Comparison of ENCODE assay signal across 10 cellular contexts in the genomic region with DNA sequence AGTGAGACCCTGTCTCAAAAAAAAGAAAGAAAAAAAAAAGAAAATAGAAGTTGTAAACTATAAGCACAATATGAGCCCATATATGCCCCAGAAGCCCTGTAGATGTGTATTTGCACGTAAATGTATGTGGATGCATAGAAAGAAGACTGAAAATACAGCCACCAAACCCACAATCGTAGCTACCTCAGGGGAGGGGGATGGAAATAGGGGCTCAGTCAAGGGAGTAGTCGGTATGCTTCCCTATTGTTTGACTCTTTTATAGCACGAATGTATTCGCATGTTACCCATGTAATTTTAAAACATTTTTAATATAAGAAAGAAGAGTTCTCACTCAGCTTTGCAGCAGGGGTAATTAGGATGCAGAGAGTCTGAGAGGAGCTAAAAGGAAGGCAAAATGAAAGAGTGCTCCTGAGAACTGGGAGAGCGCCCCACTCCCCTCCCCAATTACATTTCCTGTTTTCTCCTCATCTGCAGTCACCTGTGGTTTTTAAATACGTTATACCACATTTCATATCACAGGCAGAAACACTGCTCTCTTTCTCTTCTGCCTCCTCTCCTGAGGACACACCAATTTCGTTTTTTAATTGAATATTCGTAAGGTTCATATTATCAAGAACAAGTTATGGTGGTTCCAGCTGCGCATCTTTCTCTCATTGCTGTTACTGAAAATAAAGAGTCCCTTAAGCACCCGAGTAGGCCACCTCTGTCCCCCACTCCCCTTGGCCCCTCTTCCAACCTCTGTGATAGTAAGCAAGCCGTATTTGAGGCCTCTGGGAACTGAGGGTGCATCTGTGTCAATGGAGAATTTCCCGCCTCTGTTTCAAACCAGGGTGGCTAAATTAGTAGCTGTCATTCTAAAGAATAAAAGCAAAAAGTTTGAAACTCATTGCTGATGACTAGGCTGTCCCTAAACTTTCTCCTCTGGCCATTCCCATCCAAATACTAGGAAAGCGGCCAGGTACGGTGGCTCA. TPM values are rescaled to one million over a fixed set of nuclear protein-coding genes. Genes with fewer than 3 reads are reported as not detected.
DNase-seq lines count a peak whose midpoint lies in the region; ATAC-seq and TF ChIP-seq lines count a peak whose summit lies in the region.
"Had no signal": no experiment of that assay in that cellular context is flagged by ENCODE, and none has a peak within 500 bp of the region (broad histone marks: within the 10 kb centered on the region; RNA-seq: fewer than 3 reads in every experiment).

No MANE protein-coding gene starts in this region.

- DNase-seq in GM06990 (ENCODE audit: extremely low read depth, insufficient read length) (peak; percentile 58), COLO829 (ENCODE audit: low spot score) (no peak), esophagus muscularis mucosa (ENCODE audit: extremely low spot score) (no peak), tibial nerve (ENCODE audit: low spot score in 2 of 2) (no peak), NCI-H82 (lab: John Stamatoyannopoulos, UW) (no peak)
- DNase-seq in effector memory CD8-positive, alpha-beta T cell: no peak
- DNase-seq: left lung, NCI-H524 treated with DMSO at 0.1 percent for 48 hours had no signal

- H3K9me3 ChIP-seq in OCI-LY1 (ENCODE audit: low read length) (no peaks in the 10 kb centered on the region), esophagus muscularis mucosa (no peaks in the 10 kb centered on the region), tibial nerve (no peaks in the 10 kb centered on the region)
- H3K9me3 ChIP-seq: left lung had no signal

- H3F3A ChIP-seq in OCI-LY1 (ENCODE audit: insufficient read depth, low read length): peaks cover 5% of the 10 kb centered on the region

- H4K20me1 ChIP-seq in OCI-LY1 (ENCODE audit: insufficient read depth, low read length): no peaks in the 10 kb centered on the region

- H3K4me1 ChIP-seq in OCI-LY1 (ENCODE audit: insufficient read depth, low read length, severe bottlenecking): peaks cover 97% of the 10 kb centered on the region
- H3K4me1 ChIP-seq in esophagus muscularis mucosa: peaks cover 13 to 39% (median 36%) of the 10 kb centered on the region in 4 donors
- H3K4me1 ChIP-seq in tibial nerve: peaks cover 0 to 8% (median 1%) of the 10 kb centered on the region in 4 donors

- peaks cover 35% of the 10 kb centered on the region for H3K36me3 Mint-ChIP-seq in effector memory CD8-positive, alpha-beta T cell (ENCODE audit: insufficient read depth)

- TF ChIP-seq CTCF in GM06990 (IDR thresholded peaks at IDR 0.05; ENCODE audit: insufficient read depth, low read length, poor library complexity, severe bottlenecking) (no peak), OCI-LY1 (IDR thresholded peaks at IDR 0.05; ENCODE audit: low read length) (no peak), esophagus muscularis mucosa (IDR thresholded peaks at IDR 0.05) (no peak), tibial nerve (IDR thresholded peaks at IDR 0.05) (no peak)

- peak overlapping the region; percentile 72 for H3K9ac ChIP-seq in OCI-LY1 (ENCODE audit: low read length)

- peak; percentile 25 for ATAC-seq in GM21360 (IDR thresholded peaks at IDR 0.05; ENCODE audit: unreplicated experiment)
- ATAC-seq in effector memory CD8-positive, alpha-beta T cell (replicated peaks): peak; percentile 51
- ATAC-seq: left lung had no signal

- H3K27ac ChIP-seq in OCI-LY1 (ENCODE audit: low read depth, low read length, poor library complexity, severe bottlenecking) (peak overlapping the region; percentile 97), esophagus muscularis mucosa (replicated peaks in 1 of 4) (peak overlapping the region in 1 of 4 donors; percentile 18), tibial nerve (peak overlapping the region in 1 of 4 donors; percentile 59)
- H3K27ac ChIP-seq: left lung had no signal

- H3K27ac Mint-ChIP-seq in effector memory CD8-positive, alpha-beta T cell: peak overlapping the region; percentile 90 to 91

- TF ChIP-seq POLR2A in esophagus muscularis mucosa (IDR thresholded peaks at IDR 0.05; ENCODE audit: low read depth) (no peak), tibial nerve (IDR thresholded peaks at IDR 0.05) (no peak)

- H3K4me3 Mint-ChIP-seq in effector memory CD8-positive, alpha-beta T cell: peak overlapping the region; percentile 77 to 79

- H3K27me3 ChIP-seq in GM06990 (replicated peaks; ENCODE audit: control insufficient read depth, insufficient read depth, low read length) (no peaks in the 10 kb centered on the region), OCI-LY1 (ENCODE audit: insufficient read depth, low read length) (no peaks in the 10 kb centered on the region), esophagus muscularis mucosa (no peaks in the 10 kb centered on the region), tibial nerve (no peaks in the 10 kb centered on the region)
- H3K27me3 ChIP-seq: left lung had no signal

- no peak overlapping the region for H2AFZ ChIP-seq in OCI-LY1 (ENCODE audit: low read length)

- 73% methylated on average over 15 of the region's 15 CpGs for WGBS in esophagus muscularis mucosa
- 67 to 68% methylated on average over 13 to 15 of the region's 15 CpGs for WGBS in tibial nerve, 2 donors

- TF ChIP-seq EP300 in esophagus muscularis mucosa (IDR thresholded peaks at IDR 0.05) (no peak), tibial nerve (IDR thresholded peaks at IDR 0.05) (no peak)

- H3K4me1 Mint-ChIP-seq in effector memory CD8-positive, alpha-beta T cell (ENCODE audit: low read depth in 2 of 2): peaks cover 43% of the 10 kb centered on the region in 2 donors

- H3K9me2 ChIP-seq in OCI-LY1 (ENCODE audit: low read depth, low read length): no peaks in the 10 kb centered on the region

- H3K36me3 ChIP-seq in GM06990 (ENCODE audit: control insufficient read depth, insufficient read depth, low read length) (no peaks in the 10 kb centered on the region), OCI-LY1 (ENCODE audit: insufficient read depth, low read length) (no peaks in the 10 kb centered on the region), esophagus muscularis mucosa (no peaks in the 10 kb centered on the region), tibial nerve (no peaks in the 10 kb centered on the region)
- H3K36me3 ChIP-seq: left lung had no signal

- H3K9me3 Mint-ChIP-seq in effector memory CD8-positive, alpha-beta T cell: no peaks in the 10 kb centered on the region

- intact Hi-C loops in esophagus muscularis mucosa (cut with DNase I): no loop called here

- H3K79me2 ChIP-seq in OCI-LY1 (ENCODE audit: insufficient read depth, low read length): peaks cover 46% of the 10 kb centered on the region

- peak overlapping the region; percentile 77 for H3K4me2 ChIP-seq in OCI-LY1 (ENCODE audit: low read length)

- H3K4me3 ChIP-seq in GM06990 (replicated peaks; ENCODE audit: low read depth, low read length): peak overlapping the region; percentile 16
- peak overlapping the region; percentile 44 for H3K4me3 ChIP-seq in OCI-LY1 (ENCODE audit: low read depth, low read length, poor library complexity, severe bottlenecking)
- H3K4me3 ChIP-seq in esophagus muscularis mucosa: no peak overlapping the region
- no peak overlapping the region for H3K4me3 ChIP-seq in tibial nerve
- H3K4me3 ChIP-seq: left lung had no signal

- H3K27me3 Mint-ChIP-seq in effector memory CD8-positive, alpha-beta T cell: no peaks in the 10 kb centered on the region

RNA-seq across cellular contexts. Expression of a gene that starts 10.7 kb away (rescaled TPM):
- 10 to 100 TPM; 51.5 to 67.2 (median 60.5) TPM for total RNA-seq in esophagus muscularis mucosa
- 10 to 100 TPM; 18.8 to 35.8 (median 29.7) TPM for total RNA-seq in tibial nerve

Comparison
In these comparisons a context has a peak if more than half of its experiments do, and no peak if none do; other contexts are left out.
1. H3K4me3 ChIP-seq: peak in GM06990 (single experiment) and OCI-LY1 (single experiment); none in esophagus muscularis mucosa (0 of 4) and tibial nerve (0 of 4).